1 cellular context compared by ENCODE assay signal in genomic region chr2:236711440-236711839, GRCh38.
TF ChIP-seq lines count a peak whose summit lies in the region.

No MANE protein-coding gene starts in this region.

TF ChIP-seq in HepG2, 621 proteins besides CTCF, POLR2A, EP300 and RAD21 (continued from another document):
- TF ChIP-seq ZNF263 (CRISPR knock-in tag; IDR thresholded peaks at IDR 0.05) (no peak), ZBTB37 (CRISPR knock-in tag; IDR thresholded peaks at IDR 0.05) (no peak)
TF ChIP-seq in HepG2: peak in this region for 0.
